In genomic region chr17:18182190-18182977, GRCh38 we compare ENCODE assay signal across 8 cellular contexts. TPM values are rescaled to one million over a fixed set of nuclear protein-coding genes. Genes with fewer than 3 reads are reported as not detected.
DNase-seq lines count a peak whose midpoint lies in the region; ATAC-seq and TF ChIP-seq lines count a peak whose summit lies in the region.

No MANE protein-coding gene starts in this region.

- TF ChIP-seq RAD21 in IMR-90 (IDR thresholded peaks at IDR 0.05; ENCODE audit: low read length) (no peak), liver (IDR thresholded peaks at IDR 0.05) (peak in 1 of 2 donors; percentile 17)

- DNase-seq in IMR-90 (no peak), MCF 10A (ENCODE audit: unreplicated experiment) (no peak), thyroid gland (peak; percentile 22 to 28), midbrain (lab: John Stamatoyannopoulos, UW) (no peak)

- peak overlapping the region; percentile 55 for H3K18ac ChIP-seq in IMR-90 (ENCODE audit: low read depth, low read length)

- peak overlapping the region; percentile 91 for H3K14ac ChIP-seq in IMR-90 (replicated peaks; ENCODE audit: low read depth, low read length)

- TF ChIP-seq CTCF in C4-2B (conservative IDR thresholded peaks at IDR 0.05) (no peak), IMR-90 (conservative IDR thresholded peaks at IDR 0.05; ENCODE audit: low read depth, low read length) (no peak), MCF 10A (IDR thresholded peaks at IDR 0.05; ENCODE audit: unreplicated experiment) (no peak), liver (IDR thresholded peaks at IDR 0.05; ENCODE audit: low read depth, low read length, missing input control) (no peak), thyroid gland (IDR thresholded peaks at IDR 0.05) (no peak)

- H2AFZ ChIP-seq in IMR-90 (replicated peaks; ENCODE audit: low read length, poor library complexity), result peak overlapping the region; percentile 97

- intact Hi-C loops in IMR-90 (cut with micrococcal nuclease) (loop anchor here (2.0 to 5.0 kb wide), 2 partner anchors 42 to 85 kb away; no protein-coding TSS in a partner anchor), MCF 10A (cut with micrococcal nuclease) (no loop called here), thyroid gland (cut with DNase I) (no loop called here)

- peak overlapping the region; percentile 92 for H3K27ac Mint-ChIP-seq in MCF 10A (ENCODE audit: low read depth, unreplicated experiment)

- no peak for TF ChIP-seq POLR2A in IMR-90 (IDR thresholded peaks at IDR 0.05; ENCODE audit: low read depth, low read length)
- TF ChIP-seq POLR2A in thyroid gland (IDR thresholded peaks at IDR 0.05), result no peak

- H3K4me3 ChIP-seq in IMR-90 (ENCODE audit: insufficient read depth, low read depth, low read length), result peak overlapping the region; percentile 52
- H3K4me3 ChIP-seq in liver (ENCODE audit: low read depth in 1 of 3, low read length in 3 of 3), result peak overlapping the region; percentile 33 to 91 (median 85)
- peak overlapping the region; percentile 13 to 97 (median 50) for H3K4me3 ChIP-seq in thyroid gland (replicated peaks in 1 of 3)

- peaks cover 7% of the 10 kb centered on the region for H3K36me3 Mint-ChIP-seq in MCF 10A (ENCODE audit: insufficient read depth, unreplicated experiment)

- CTCF ChIA-PET in IMR-90 (lab: Yijun Ruan, JAX) (interaction anchor here (1.8 kb wide), 1 partner anchor 10 kb away, joined by 4 read pairs; no protein-coding TSS in a partner anchor), MCF 10A (lab: Yijun Ruan, JAX) (interaction anchor here (0.6 to 1.6 kb wide), 4 partner anchors 11 to 825 kb away, joined by 3 to 4 read pairs (median 4); no protein-coding TSS in a partner anchor)

- no TSS peak for BruUV-seq in IMR-90 (replicated peaks; lab: Mats Ljungman, UMichigan)
- TSS peak; percentile 69 for BruUV-seq in MCF 10A (replicated peaks; lab: Mats Ljungman, UMichigan)

- H4K20me1 ChIP-seq in IMR-90 (ENCODE audit: insufficient read depth, low read length), result peaks cover 34% of the 10 kb centered on the region

- H3K27me3 ChIP-seq in IMR-90 (ENCODE audit: control insufficient read depth, insufficient read depth, low read length) (no peaks in the 10 kb centered on the region), liver (ENCODE audit: control insufficient read depth in 4 of 4, insufficient read depth in 4 of 4, low read length in 3 of 4) (no peaks in the 10 kb centered on the region), thyroid gland (no peaks in the 10 kb centered on the region)

- dilution Hi-C loops in IMR-90 (cut with HindIII; ENCODE audit: low sequenced_read_pairs, unreplicated experiment), result no loop called here

- peak overlapping the region; percentile 80 for H2BK120ac ChIP-seq in IMR-90 (ENCODE audit: low read depth, low read length)

- H3K36me3 ChIP-seq in IMR-90 (ENCODE audit: control insufficient read depth, insufficient read depth, low read length), result peaks cover 9% of the 10 kb centered on the region
- no peaks in the 10 kb centered on the region for H3K36me3 ChIP-seq in liver (ENCODE audit: control insufficient read depth in 4 of 4, insufficient read depth in 3 of 4, low read depth in 1 of 4, low read length in 3 of 4)
- H3K36me3 ChIP-seq in thyroid gland, result no peaks in the 10 kb centered on the region

- H3K27ac ChIP-seq in C4-2B (peak overlapping the region; percentile 98), IMR-90 (ENCODE audit: insufficient read depth, low read length) (peak overlapping the region; percentile 95), liver (ENCODE audit: low read depth in 1 of 2, low read length in 2 of 2) (peak overlapping the region; percentile 96 to 99), thyroid gland (peak overlapping the region; percentile 97 to 99 (median 99))

- peak overlapping the region; percentile 97 for H2AK5ac ChIP-seq in IMR-90 (ENCODE audit: low read depth, low read length)

- no peaks in the 10 kb centered on the region for H3K9me3 Mint-ChIP-seq in MCF 10A (ENCODE audit: unreplicated experiment)

- H3K56ac ChIP-seq in IMR-90 (ENCODE audit: extremely low read depth, insufficient read depth, low read length), result peak overlapping the region; percentile 56; the same call in 1 of the 2 replicates

- peak overlapping the region; percentile 93 for H3K4ac ChIP-seq in IMR-90 (ENCODE audit: low read depth, low read length)

- peaks cover 7 to 37% of the 10 kb centered on the region in 2 experiments; a peak in 3 of 4 replicates for H3K79me1 ChIP-seq in IMR-90 (ENCODE audit: low read depth in 1 of 2, low read length in 2 of 2)

- WGBS in IMR-90 (ENCODE audit: extremely low coverage in 2 of 2, insufficient read length in 1 of 2), 2 experiments, result 28% methylated on average over 10 of the region's 25 CpGs; no CpG with 5 or more reads in 1 of the 2 experiments
- 7% methylated on average over 25 of the region's 25 CpGs for WGBS in liver
- WGBS in thyroid gland, 2 donors, result 5 to 19% methylated on average over 25 of the region's 25 CpGs

- H3K9ac ChIP-seq in IMR-90 (ENCODE audit: low read depth, low read length), result peak overlapping the region; percentile 87
- peak overlapping the region; percentile 84 to 87 for H3K9ac ChIP-seq in liver (ENCODE audit: low read depth in 1 of 2, low read length in 2 of 2)

- in situ Hi-C loops in IMR-90 (cut with MboI; ENCODE audit: low sequenced_read_pairs), result no loop called here

- peak overlapping the region; percentile 97 for H4K91ac ChIP-seq in IMR-90 (ENCODE audit: insufficient read depth, low read depth, low read length)

- POLR2A ChIA-PET in IMR-90 (lab: Charles Lee; ENCODE audit: unreplicated experiment) (interaction anchor here (0.6 to 1.1 kb wide), 2 partner anchors 10 to 11 kb away, joined by 3 read pairs; no protein-coding TSS in a partner anchor), MCF 10A (lab: Yijun Ruan, JAX) (interaction anchor here (0.7 to 4.9 kb wide), 16 partner anchors 11 to 1059 kb away, joined by 3 to 32 read pairs (median 4); partner anchors contain the start of gene FAM83G)

- peak overlapping the region; percentile 94 for H2AK9ac ChIP-seq in IMR-90 (replicated peaks; ENCODE audit: low read depth, low read length, poor library complexity)

- H3K9me1 ChIP-seq in IMR-90 (ENCODE audit: insufficient read depth, low read length), result peaks cover 26% of the 10 kb centered on the region

- H4K5ac ChIP-seq in IMR-90 (ENCODE audit: low read depth, low read length), result peak overlapping the region; percentile 99

- H3K9me3 ChIP-seq in IMR-90 (ENCODE audit: control insufficient read depth, insufficient read depth, low read length) (no peaks in the 10 kb centered on the region), liver (ENCODE audit: control insufficient read depth in 4 of 4, low read length in 3 of 4) (no peaks in the 10 kb centered on the region), thyroid gland (no peaks in the 10 kb centered on the region)

- H3K27me3 Mint-ChIP-seq in MCF 10A (ENCODE audit: insufficient read depth, unreplicated experiment), result no peaks in the 10 kb centered on the region

- peak overlapping the region; percentile 99 for H4K8ac ChIP-seq in IMR-90 (ENCODE audit: low read depth in 2 of 2, low read length in 2 of 2)

- peaks cover 24% of the 10 kb centered on the region for H3K4me1 ChIP-seq in IMR-90 (ENCODE audit: control insufficient read depth, insufficient read depth, low read length)
- H3K4me1 ChIP-seq in liver (ENCODE audit: control insufficient read depth in 4 of 4, insufficient read depth in 4 of 4, low read length in 3 of 4), result peaks cover 8 to 37% (median 31%) of the 10 kb centered on the region in 4 donors
- peaks cover 29 to 31% of the 10 kb centered on the region in 2 donors for H3K4me1 ChIP-seq in thyroid gland

- H3K4me1 Mint-ChIP-seq in MCF 10A (ENCODE audit: insufficient read depth, unreplicated experiment), result peaks cover 18% of the 10 kb centered on the region

- peak overlapping the region; percentile 66 for H3K4me2 ChIP-seq in IMR-90 (ENCODE audit: low read depth, low read length)

- H3K4me3 Mint-ChIP-seq in MCF 10A (ENCODE audit: unreplicated experiment), result peak overlapping the region; percentile 95

- peak overlapping the region; percentile 97; the same call in 2 of the 3 replicates for H2BK15ac ChIP-seq in IMR-90 (ENCODE audit: low read depth, low read length)

- peak overlapping the region; percentile 94 for H3K23ac ChIP-seq in IMR-90 (ENCODE audit: low read depth, low read length)

- H2BK20ac ChIP-seq in IMR-90 (ENCODE audit: low read depth, low read length), result peak overlapping the region; percentile 23; the same call in 1 of the 2 replicates

- no peak for ATAC-seq in IMR-90 (ENCODE audit: low read depth)
- no peak for ATAC-seq in HG02870 (IDR thresholded peaks at IDR 0.05; ENCODE audit: unreplicated experiment)
- ATAC-seq in HG02884 (IDR thresholded peaks at IDR 0.05; ENCODE audit: unreplicated experiment), result no peak

- H2BK5ac ChIP-seq in IMR-90 (ENCODE audit: low read depth, low read length, poor library complexity, severe bottlenecking), result peak overlapping the region; percentile 93

TF ChIP-seq in IMR-90, 13 proteins besides CTCF, POLR2A, EP300 and RAD21 (continues in another document):
- no peak for TF ChIP-seq CEBPB (IDR thresholded peaks at IDR 0.05; ENCODE audit: low read depth, low read length)
- no peak for TF ChIP-seq RCOR1 (IDR thresholded peaks at IDR 0.05; ENCODE audit: insufficient replicate concordance, low read length)
- no peak for TF ChIP-seq MXI1 (IDR thresholded peaks at IDR 0.05; ENCODE audit: borderline replicate concordance, low read depth, low read length)
- TF ChIP-seq NFE2L2 (IDR thresholded peaks at IDR 0.05; ENCODE audit: low read depth, low read length), result no peak

TF ChIP-seq in liver, 16 proteins besides CTCF, POLR2A, EP300 and RAD21 (continues in another document):
- peak; percentile 53 to 62 for TF ChIP-seq HNF4A (conservative IDR thresholded peaks at IDR 0.05)
- no peak for TF ChIP-seq FOXA1 (IDR thresholded peaks at IDR 0.05)

RNA-seq across cellular contexts. Expression of gene ALKBH5, which starts 1.2 kb away (rescaled TPM):
- 79.6 and 86.1 TPM in 2 replicates for total RNA-seq in IMR-90 (2012; rRNA removed)
- 54.6 and 57.6 TPM in 2 replicates for polyA plus RNA-seq in IMR-90 (2012; rRNA removed)
- polyA plus RNA-seq in IMR-90 (2012; cell fraction: cytosol; rRNA removed), result 48.0 and 70.0 TPM in 2 replicates
- 28.3 and 30.6 TPM in 2 replicates for polyA plus RNA-seq in IMR-90 (2012; cell fraction: nucleus; rRNA removed; ENCODE audit: low replicate concordance)
- total RNA-seq in MCF 10A (2022), result 69.5 and 85.1 TPM in 2 replicates
- total RNA-seq in liver, result 10 to 100 TPM; 62.1 to 67.8 TPM
- 10 to 100 TPM; 30.5 to 30.6 TPM for polyA plus RNA-seq in liver
- total RNA-seq in thyroid gland, result 100 to 1,000 TPM; 123 to 169 (median 159) TPM

RNA-seq across cellular contexts. Expression of gene LLGL1, which starts 43.1 kb away (rescaled TPM):
- total RNA-seq in IMR-90 (2012; rRNA removed) (34.2 and 40.1 TPM in 2 replicates), MCF 10A (2022) (16.4 and 17.4 TPM in 2 replicates), liver (10 to 100 TPM in 1 of 2 donors, 1 to 10 TPM in 1; 3.4 to 12.0 TPM), thyroid gland (10 to 100 TPM; 14.5 to 19.4 (median 17.5) TPM)
- polyA plus RNA-seq in IMR-90 (2012; rRNA removed) (52.9 and 57.9 TPM in 2 replicates), liver (1 to 10 TPM in 1 of 2 donors, under 1 TPM in 1; 0.39 to 2.2 TPM)
- polyA plus RNA-seq in IMR-90 (2012; cell fraction: cytosol; rRNA removed), result 29.8 and 72.4 TPM in 2 replicates
- polyA plus RNA-seq in IMR-90 (2012; cell fraction: nucleus; rRNA removed; ENCODE audit: low replicate concordance), result 53.9 and 145 TPM in 2 replicates

Comparison
In these comparisons a context has a peak if more than half of its experiments do, and no peak if none do; other contexts are left out.
1. DNase-seq: peak in thyroid gland (2 of 2); none in IMR-90 (single experiment), MCF 10A (single experiment) and midbrain (single experiment).
2. Peak in every context shown above with its lines, with median percentiles within 50 percentile points of each other: H3K27ac ChIP-seq and H3K4me3 ChIP-seq.